ENCODE assay signal across 8 cellular contexts in genomic region chr11:6604081-6604626, GRCh38.
DNase-seq lines count a peak whose midpoint lies in the region; ATAC-seq and TF ChIP-seq lines count a peak whose summit lies in the region.

No MANE protein-coding gene starts in this region.

- peak overlapping the region; percentile 92 for H2AFZ ChIP-seq in MM.1S (ENCODE audit: low read length)

- H3K9ac ChIP-seq in MM.1S (ENCODE audit: low read length): peak overlapping the region; percentile 66

- peak overlapping the region; percentile 7 for H3K27ac ChIP-seq in HEK293 (ENCODE audit: extremely low read depth, low read depth, low read length)
- peak overlapping the region; percentile 44; the same call in 1 of the 2 replicates for H3K27ac ChIP-seq in MM.1S (ENCODE audit: low read length)
- peak overlapping the region; percentile 93 to 99 for H3K27ac ChIP-seq in coronary artery

- H3F3A ChIP-seq in MM.1S (ENCODE audit: insufficient read depth, low read length): peaks cover 29% of the 10 kb centered on the region

- H3K4me1 ChIP-seq in HEK293 (ENCODE audit: control insufficient read depth, insufficient read depth, low read length) (no peaks in the 10 kb centered on the region), MM.1S (ENCODE audit: low read length) (peaks cover 44% of the 10 kb centered on the region)

- ATAC-seq in activated CD4-positive, CD25-positive, alpha-beta regulatory T cell treated with anti-CD3 and anti-CD28 coated beads, Interleukin-2, amount 50 U/mL, for 24 hours: peak; percentile 45 to 47

- H3K79me2 ChIP-seq in MM.1S (ENCODE audit: low read length): peaks cover 73% of the 10 kb centered on the region

- DNase-seq in NCI-H2029 (lab: John Stamatoyannopoulos, UW): peak; percentile 14
- no peak for DNase-seq in NCI-H2029 treated with DMSO at 0.1 percent for 48 hours (lab: John Stamatoyannopoulos, UW)
- peak; percentile 61 for DNase-seq in MM.1S
- peak; percentile 81 for DNase-seq in coronary artery (ENCODE audit: low spot score)
- DNase-seq in left kidney (ENCODE audit: low read depth, low spot score): peak; percentile 83
- DNase-seq in stimulated activated CD8-positive, alpha-beta memory T cell treated with anti-CD3 and anti-CD28 coated beads, Interleukin-7, amount 100 ng/mL, for 1 hour (ENCODE audit: low read depth in 2 of 2): peak; percentile 14 to 28

- POLR2A ChIA-PET in HEK293 (lab: Yijun Ruan, JAX): interaction anchor here (1.0 to 3.2 kb wide), 8 partner anchors 9 to 225 kb away, joined by 3 to 20 read pairs (median 6); partner anchors contain the start of genes ARFIP2, MRPL17, TAF10 and TIMM10B

- peaks cover 6% of the 10 kb centered on the region; the same call in 1 of the 2 replicates for H4K20me1 ChIP-seq in MM.1S (ENCODE audit: insufficient read depth, low read length)

- CTCF ChIA-PET in HEK293 (lab: Yijun Ruan, JAX): interaction anchor here (0.5 to 2.4 kb wide), 8 partner anchors 9 to 225 kb away, joined by 3 to 16 read pairs (median 5); partner anchors contain the start of genes MRPL17 and TPP1

- TF ChIP-seq CTCF in HEK293 (tag by site-specific recombination; IDR thresholded peaks at IDR 0.05) (peak; percentile 67; the same call in 1 of the 2 replicates), MM.1S (IDR thresholded peaks at IDR 0.05; ENCODE audit: low read length) (peak; percentile 34), coronary artery (IDR thresholded peaks at IDR 0.05) (no peak)

- peaks cover 0 to 55% of the 10 kb centered on the region in 2 experiments; a peak in 1 of 3 replicates for H3K36me3 ChIP-seq in HEK293 (ENCODE audit: control insufficient read depth in 2 of 2, insufficient read depth in 1 of 2, low read length in 2 of 2)
- peaks cover 10% of the 10 kb centered on the region; the same call in 1 of the 2 replicates for H3K36me3 ChIP-seq in MM.1S (replicated peaks; ENCODE audit: insufficient read depth, low read length)

- H3K4me3 ChIP-seq in HEK293 (ENCODE audit: low read depth, low read length) (peak overlapping the region; percentile 92), MM.1S (ENCODE audit: low read length) (peak overlapping the region; percentile 96), coronary artery (peak overlapping the region; percentile 97)

- H3K9me3 ChIP-seq in HEK293 (ENCODE audit: control insufficient read depth, insufficient read depth, low read depth, low read length) (no peaks in the 10 kb centered on the region), MM.1S (replicated peaks; ENCODE audit: insufficient read depth, low read length) (no peaks in the 10 kb centered on the region)

- no peaks in the 10 kb centered on the region for H3K27me3 ChIP-seq in MM.1S (replicated peaks; ENCODE audit: insufficient read depth, low read length)

- no peaks in the 10 kb centered on the region for H3K9me2 ChIP-seq in MM.1S (replicated peaks; ENCODE audit: insufficient read depth, low read length)

- peak overlapping the region; percentile 85 for H3K4me2 ChIP-seq in MM.1S (ENCODE audit: low read depth, low read length)

TF ChIP-seq in HEK293, 187 proteins besides CTCF, POLR2A, EP300 and RAD21:
- TF ChIP-seq SP3 (tag by site-specific recombination; IDR thresholded peaks at IDR 0.05) (no peak), ZNF394 (tag by site-specific recombination; IDR thresholded peaks at IDR 0.05; ENCODE audit: borderline replicate concordance) (no peak), PRDM4 (tag by site-specific recombination; IDR thresholded peaks at IDR 0.05) (peak; percentile 31; the same call in 1 of the 2 replicates), KLF8 (tag by site-specific recombination; IDR thresholded peaks at IDR 0.05) (no peak), ZNF701 (tag by site-specific recombination; IDR thresholded peaks at IDR 0.05) (no peak), MYNN (tag by site-specific recombination; IDR thresholded peaks at IDR 0.05; ENCODE audit: borderline replicate concordance) (0 out of 2 replicates have a peak, but pooled peaks have one; percentile 41), YY1 (tag by site-specific recombination; IDR thresholded peaks at IDR 0.05) (no peak), ZNF335 (tag by site-specific recombination; conservative IDR thresholded peaks at IDR 0.05) (peak; percentile 49), OVOL3 (tag by site-specific recombination; IDR thresholded peaks at IDR 0.05) (no peak), MZF1 (tag by site-specific recombination; IDR thresholded peaks at IDR 0.05; ENCODE audit: borderline replicate concordance) (peak; percentile 20; the same call in 1 of the 2 replicates), ZNF211 (tag by site-specific recombination; IDR thresholded peaks at IDR 0.05; ENCODE audit: low read depth) (no peak), ZBTB48 (tag by site-specific recombination; IDR thresholded peaks at IDR 0.05) (0 out of 2 replicates have a peak, but pooled peaks have one; percentile 66), HIC1 (tag by site-specific recombination; IDR thresholded peaks at IDR 0.05) (no peak), ZFP3 (tag by site-specific recombination; IDR thresholded peaks at IDR 0.05; ENCODE audit: low read depth) (no peak), ZNF416 (tag by site-specific recombination; IDR thresholded peaks at IDR 0.05) (no peak), ZBTB20 (tag by site-specific recombination; IDR thresholded peaks at IDR 0.05) (peak; percentile 90), KLF7 (tag by site-specific recombination; IDR thresholded peaks at IDR 0.05; ENCODE audit: borderline replicate concordance) (no peak), ZNF324 (tag by site-specific recombination; IDR thresholded peaks at IDR 0.05) (no peak), EGR2 (tag by site-specific recombination; IDR thresholded peaks at IDR 0.05; ENCODE audit: low read depth) (no peak), ZBTB17 (tag by site-specific recombination; IDR thresholded peaks at IDR 0.05) (peak; percentile 54), ZNF571 (tag by site-specific recombination; IDR thresholded peaks at IDR 0.05) (no peak), TRIM28 (IDR thresholded peaks at IDR 0.05; ENCODE audit: borderline replicate concordance, low read length) (peak; percentile 65; the same call in 1 of the 2 replicates), ZNF560 (tag by site-specific recombination; IDR thresholded peaks at IDR 0.05; ENCODE audit: borderline replicate concordance) (no peak), ZFHX2 (tag by site-specific recombination; conservative IDR thresholded peaks at IDR 0.05) (no peak), GLIS1 (tag by site-specific recombination; IDR thresholded peaks at IDR 0.05) (peak; percentile 52)

Comparison
In these comparisons a context has a peak if more than half of its experiments do, and no peak if none do; other contexts are left out.
1. H3K27ac ChIP-seq: peak in every context shown above with its lines; median percentile 96 in coronary artery; 44 in MM.1S; 7 in HEK293.